8 cellular contexts compared by ENCODE assay signal in genomic region chr17:7561028-7561575, GRCh38. TPM values are rescaled to one million over a fixed set of nuclear protein-coding genes. Genes with fewer than 3 reads are reported as not detected.
A peak's percentile ranks its signal among the peaks of the same experiment; 100 is the strongest.
DNase-seq lines count a peak whose midpoint lies in the region; ATAC-seq and TF ChIP-seq lines count a peak whose summit lies in the region.

No MANE protein-coding gene starts in this region.

- peaks cover 46% of the 10 kb centered on the region for H3K36me3 Mint-ChIP-seq in CD4-positive, alpha-beta T cell (ENCODE audit: low read depth)
- H3K36me3 Mint-ChIP-seq in activated T-cell treated with anti-CD3 and anti-CD28 coated beads, Interleukin-2, amount 50 U/mL, for 24 hours (ENCODE audit: low read depth) = peaks cover 45% of the 10 kb centered on the region

- H3F3A ChIP-seq in PC-3 (ENCODE audit: low read length, unreplicated experiment) = no peaks in the 10 kb centered on the region

- H3K9me3 Mint-ChIP-seq in CD4-positive, alpha-beta T cell = no peaks in the 10 kb centered on the region
- no peaks in the 10 kb centered on the region for H3K9me3 Mint-ChIP-seq in activated T-cell treated with anti-CD3 and anti-CD28 coated beads, Interleukin-2, amount 50 U/mL, for 24 hours

- H3K4me1 ChIP-seq in PC-3 (ENCODE audit: insufficient read depth, low read length) (peaks cover 37% of the 10 kb centered on the region), esophagus (ENCODE audit: control insufficient read depth in 2 of 2, insufficient read depth in 2 of 2, low read length in 1 of 2) (peaks cover 8 to 24% of the 10 kb centered on the region in 2 donors), muscle layer of colon (ENCODE audit: insufficient read depth, low read length) (peaks cover 58% of the 10 kb centered on the region)

- no peaks in the 10 kb centered on the region for H4K20me1 ChIP-seq in PC-3 (ENCODE audit: low read length)

- peak; percentile 62 for ATAC-seq in CD4-positive, alpha-beta T cell (ENCODE audit: poor library complexity)
- peak; percentile 40 for ATAC-seq in GM21360 (IDR thresholded peaks at IDR 0.05; ENCODE audit: unreplicated experiment)
- peak; percentile 64 for ATAC-seq in PC-3

- TSS peak; percentile 76 for BruUV-seq in PC-3 (replicated peaks; lab: Mats Ljungman, UMichigan)

- CTCF ChIA-PET in CD4-positive, alpha-beta T cell (lab: Charles Lee) = interaction anchor here (0.7 to 2.9 kb wide), 30 partner anchors 9 to 322 kb away, joined by 3 to 48 read pairs (median 6); partner anchors contain the start of genes ACAP1, CD68, FXR2 and MPDU1
- CTCF ChIA-PET in PC-3 (lab: Charles Lee) = interaction anchor here (1.0 to 1.6 kb wide), 6 partner anchors 30 to 127 kb away, joined by 3 to 8 read pairs (median 6); partner anchors contain the start of genes TMEM102, TP53 and WRAP53

- 0% methylated on average over 32 of the region's 32 CpGs for WGBS in esophagus, 2 donors

- H3K27ac Mint-ChIP-seq in CD4-positive, alpha-beta T cell = peak overlapping the region; percentile 93
- peak overlapping the region; percentile 93 for H3K27ac Mint-ChIP-seq in activated T-cell treated with anti-CD3 and anti-CD28 coated beads, Interleukin-2, amount 50 U/mL, for 24 hours

- no peaks in the 10 kb centered on the region for H3K9me2 ChIP-seq in PC-3 (replicated peaks; ENCODE audit: low read length)

- peak overlapping the region; percentile 95 for H3K4me3 Mint-ChIP-seq in CD4-positive, alpha-beta T cell
- peak overlapping the region; percentile 96 for H3K4me3 Mint-ChIP-seq in activated T-cell treated with anti-CD3 and anti-CD28 coated beads, Interleukin-2, amount 50 U/mL, for 24 hours

- H2AFZ ChIP-seq in PC-3 (ENCODE audit: low read length) = peak overlapping the region; percentile 75

- peak overlapping the region; percentile 100 for H3K4me2 ChIP-seq in PC-3 (ENCODE audit: low read length)

- H3K36me3 ChIP-seq in PC-3 (ENCODE audit: low read depth, low read length) (peaks cover 14% of the 10 kb centered on the region; the same call in 1 of the 2 replicates), esophagus (ENCODE audit: control insufficient read depth in 2 of 2, insufficient read depth in 2 of 2, low read length in 1 of 2) (peaks cover 6 to 20% of the 10 kb centered on the region in 2 donors), muscle layer of colon (ENCODE audit: insufficient read depth, low read length) (peaks cover 26% of the 10 kb centered on the region)

- H3K9me3 ChIP-seq in CD4-positive, alpha-beta T cell (ENCODE audit: control insufficient read depth, low read length) = no peaks in the 10 kb centered on the region
- no peaks in the 10 kb centered on the region for H3K9me3 ChIP-seq in PC-3 (ENCODE audit: low read length)
- H3K9me3 ChIP-seq in esophagus (ENCODE audit: control insufficient read depth in 2 of 2, insufficient read depth in 1 of 2, low read depth in 1 of 2, low read length in 1 of 2) = no peaks in the 10 kb centered on the region
- no peaks in the 10 kb centered on the region for H3K9me3 ChIP-seq in muscle layer of colon (ENCODE audit: low read length)

- H3K4me3 ChIP-seq in PC-3 (ENCODE audit: low read length) = peak overlapping the region; percentile 95
- H3K4me3 ChIP-seq in esophagus (ENCODE audit: low read depth in 1 of 2, low read length in 2 of 2) = peak overlapping the region; percentile 72 to 76
- peak overlapping the region; percentile 83 to 84 for H3K4me3 ChIP-seq in muscle layer of colon (ENCODE audit: low read depth in 1 of 2, low read length in 2 of 2)

- intact Hi-C loops in CD4-positive, alpha-beta T cell (cut with DNase I, micrococcal nuclease) = loop anchor here (1.0 to 5.0 kb wide), 7 partner anchors 11 to 309 kb away; partner anchors contain the start of genes CTDNEP1 (in 1 of the 2), ELP5 (in 1 of the 2), POLR2A (in 1 of the 2) and TMEM102 (in 1 of the 2)
- intact Hi-C loops in PC-3 (cut with micrococcal nuclease) = loop anchor here (1.0 kb wide), 1 partner anchor 47 kb away; no protein-coding TSS in a partner anchor

- H3K27me3 Mint-ChIP-seq in CD4-positive, alpha-beta T cell = no peaks in the 10 kb centered on the region
- H3K27me3 Mint-ChIP-seq in activated T-cell treated with anti-CD3 and anti-CD28 coated beads, Interleukin-2, amount 50 U/mL, for 24 hours = no peaks in the 10 kb centered on the region

- peak overlapping the region; percentile 88 for H3K27ac ChIP-seq in CD4-positive, alpha-beta T cell (ENCODE audit: low read depth, low read length)
- peak overlapping the region; percentile 73 for H3K27ac ChIP-seq in PC-3 (ENCODE audit: low read length)
- H3K27ac ChIP-seq in esophagus (ENCODE audit: low read depth in 2 of 2, low read length in 1 of 2) = peak overlapping the region; percentile 88 to 94
- H3K27ac ChIP-seq in muscle layer of colon (ENCODE audit: low read depth, low read length) = peak overlapping the region; percentile 96

- peaks cover 42% of the 10 kb centered on the region for H3K79me2 ChIP-seq in PC-3 (ENCODE audit: low read length)

- TF ChIP-seq CTCF in CD4-positive, alpha-beta T cell (IDR thresholded peaks at IDR 0.05) = peak; percentile 89
- peak; percentile 64 for TF ChIP-seq CTCF in PC-3 (conservative IDR thresholded peaks at IDR 0.05; ENCODE audit: low read depth, low read length)

- DNase-seq in CD4-positive, alpha-beta T cell = peak; percentile 62 to 84 (median 74)
- DNase-seq in HuH-7.5 (ENCODE audit: low spot score) (peak; percentile 91), PC-3 (peak; percentile 84)
- peak; percentile 90 for DNase-seq in activated T-cell treated with anti-CD3 and anti-CD28 coated beads, Interleukin-2, amount 50 U/mL, for 24 hours
- peak; percentile 70 for DNase-seq in stimulated activated CD8-positive, alpha-beta memory T cell treated with anti-CD3 and anti-CD28 coated beads, Interleukin-7, amount 100 ng/mL, for 24 hours (ENCODE audit: low read depth)

- H3K4me1 Mint-ChIP-seq in CD4-positive, alpha-beta T cell (ENCODE audit: low read depth) = peaks cover 40% of the 10 kb centered on the region
- H3K4me1 Mint-ChIP-seq in activated T-cell treated with anti-CD3 and anti-CD28 coated beads, Interleukin-2, amount 50 U/mL, for 24 hours (ENCODE audit: low read depth) = peaks cover 61% of the 10 kb centered on the region

- no peaks in the 10 kb centered on the region for H3K27me3 ChIP-seq in CD4-positive, alpha-beta T cell (ENCODE audit: control insufficient read depth, insufficient read depth, low read length)
- H3K27me3 ChIP-seq in PC-3 (ENCODE audit: low read length) (no peaks in the 10 kb centered on the region), esophagus (ENCODE audit: control insufficient read depth in 1 of 2, insufficient read depth in 2 of 2, low read length in 2 of 2) (no peaks in the 10 kb centered on the region), muscle layer of colon (ENCODE audit: control insufficient read depth in 1 of 2, insufficient read depth in 2 of 2, low read length in 2 of 2) (no peaks in the 10 kb centered on the region)

- H3K9ac ChIP-seq in PC-3 (ENCODE audit: low read length) (peak overlapping the region; percentile 98), muscle layer of colon (ENCODE audit: low read length) (peak overlapping the region; percentile 91)

- POLR2A ChIA-PET in CD4-positive, alpha-beta T cell (lab: Charles Lee) = interaction anchor here (0.6 to 4.8 kb wide), 31 partner anchors 8 to 327 kb away, joined by 3 to 51 read pairs (median 5); partner anchors contain the start of genes ACAP1, DVL2, FXR2 and MPDU1
- POLR2A ChIA-PET in PC-3 (lab: Charles Lee; ENCODE audit: unreplicated experiment) = interaction anchor here (0.5 to 0.6 kb wide), 2 partner anchors 21 to 126 kb away, joined by 3 read pairs; partner anchors contain the start of gene TMEM102

RNA-seq across cellular contexts. Expression of gene SENP3, which starts 0.6 kb away (rescaled TPM):
- total RNA-seq in CD4-positive, alpha-beta T cell = 10 to 100 TPM; 27.7 to 28.9 TPM
- 82.8 and 88.7 TPM in 2 replicates for total RNA-seq in PC-3 (2014; rRNA removed)
- polyA plus RNA-seq in esophagus = 10 to 100 TPM; 21.6 to 33.6 TPM

RNA-seq across cellular contexts. Expression of gene TNFSF13, which starts 2.6 kb away (rescaled TPM):
- 1 to 10 TPM; 1.1 to 1.7 TPM for total RNA-seq in CD4-positive, alpha-beta T cell
- total RNA-seq in PC-3 (2014; rRNA removed) = 3.6 and 5.2 TPM in 2 replicates
- 1 to 10 TPM; 5.4 to 5.6 TPM for polyA plus RNA-seq in esophagus

RNA-seq across cellular contexts. Expression of gene TNFSF12, which starts 12.2 kb away (rescaled TPM):
- total RNA-seq in CD4-positive, alpha-beta T cell = 10 to 100 TPM; 17.0 to 19.1 TPM
- 15.2 and 24.2 TPM in 2 replicates for total RNA-seq in PC-3 (2014; rRNA removed)
- polyA plus RNA-seq in esophagus = 10 to 100 TPM in 1 of 2 donors, 1 to 10 TPM in 1; 8.0 to 13.0 TPM

RNA-seq across cellular contexts. Expression of gene CD68, which starts 18.3 kb away (rescaled TPM):
- total RNA-seq in CD4-positive, alpha-beta T cell = under 1 TPM; 0.33 to 0.95 TPM
- 30.2 and 32.4 TPM in 2 replicates for total RNA-seq in PC-3 (2014; rRNA removed)
- polyA plus RNA-seq in esophagus = 10 to 100 TPM; 30.5 to 62.4 TPM

RNA-seq across cellular contexts. Expression of gene MPDU1, which starts 22.6 kb away (rescaled TPM):
- total RNA-seq in CD4-positive, alpha-beta T cell = 10 to 100 TPM; 12.0 to 12.9 TPM
- total RNA-seq in PC-3 (2014; rRNA removed) = 71.0 and 94.1 TPM in 2 replicates
- polyA plus RNA-seq in esophagus = 10 to 100 TPM; 56.9 to 60.0 TPM

Comparison
In these comparisons a context has a peak if more than half of its experiments do, and no peak if none do; other contexts are left out.
1. Peak in every context shown above with its lines: DNase-seq, ATAC-seq, H3K4me3 ChIP-seq and H3K27ac ChIP-seq.